In the genomic region with DNA sequence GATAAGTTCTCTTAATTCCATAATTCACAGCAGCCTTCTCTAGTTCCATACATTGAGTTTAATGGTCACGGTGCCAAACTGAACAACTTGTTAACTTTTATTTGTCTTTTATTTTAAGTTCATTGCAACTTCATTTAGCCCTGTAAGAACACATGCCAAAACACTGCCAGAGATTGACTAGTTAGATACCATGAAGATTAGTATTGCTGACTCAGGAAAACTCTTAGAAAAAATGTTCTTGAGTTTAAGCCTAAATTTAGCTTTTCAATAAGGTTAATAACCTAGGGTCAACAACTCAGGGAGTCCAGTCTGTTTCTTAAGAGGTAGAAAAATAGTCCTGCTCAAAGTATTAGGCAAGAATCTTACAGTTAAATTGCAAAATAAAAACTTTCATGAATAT, we compare ENCODE assay signal across 11 cellular contexts. TPM values are rescaled to one million over a fixed set of nuclear protein-coding genes. Genes with fewer than 3 reads are reported as not detected.
"Had no signal": no experiment of that assay in that cellular context is flagged by ENCODE, and none has a peak within 500 bp of the region (broad histone marks: within the 10 kb centered on the region; RNA-seq: fewer than 3 reads in every experiment).

No MANE protein-coding gene starts in this region.

- ATAC-seq: GM23338, HCT116 had no signal

- H3K4me1 ChIP-seq: HAP-1 had no signal

- H3K4me2 ChIP-seq: GM23338 had no signal

- DNase-seq: H7, HFFc6, Kasumi-1, KG1 had no signal

- H3K36me3 ChIP-seq: HAP-1 had no signal

- H3K27ac ChIP-seq: HL-60 had no signal

- H3K4me3 ChIP-seq: GM23338, HAP-1 had no signal

- H2AFZ ChIP-seq: GM23338 had no signal

- H3K9me3 ChIP-seq: HAP-1 had no signal

RNA-seq across cellular contexts. Expression of a gene that starts 25.7 kb away (rescaled TPM):
- total RNA-seq: GM23338, H4, H7, HFFc6, HT1080 had no signal
- polyA plus RNA-seq: GM23338, IgD-negative memory B cell had no signal

RNA-seq across cellular contexts. Expression of a gene that starts 59.0 kb away (rescaled TPM):
- total RNA-seq: HFFc6, HT1080 had no signal
- polyA plus RNA-seq: IgD-negative memory B cell had no signal
